ENCODE assay signal across 8 cellular contexts in the genomic region with DNA sequence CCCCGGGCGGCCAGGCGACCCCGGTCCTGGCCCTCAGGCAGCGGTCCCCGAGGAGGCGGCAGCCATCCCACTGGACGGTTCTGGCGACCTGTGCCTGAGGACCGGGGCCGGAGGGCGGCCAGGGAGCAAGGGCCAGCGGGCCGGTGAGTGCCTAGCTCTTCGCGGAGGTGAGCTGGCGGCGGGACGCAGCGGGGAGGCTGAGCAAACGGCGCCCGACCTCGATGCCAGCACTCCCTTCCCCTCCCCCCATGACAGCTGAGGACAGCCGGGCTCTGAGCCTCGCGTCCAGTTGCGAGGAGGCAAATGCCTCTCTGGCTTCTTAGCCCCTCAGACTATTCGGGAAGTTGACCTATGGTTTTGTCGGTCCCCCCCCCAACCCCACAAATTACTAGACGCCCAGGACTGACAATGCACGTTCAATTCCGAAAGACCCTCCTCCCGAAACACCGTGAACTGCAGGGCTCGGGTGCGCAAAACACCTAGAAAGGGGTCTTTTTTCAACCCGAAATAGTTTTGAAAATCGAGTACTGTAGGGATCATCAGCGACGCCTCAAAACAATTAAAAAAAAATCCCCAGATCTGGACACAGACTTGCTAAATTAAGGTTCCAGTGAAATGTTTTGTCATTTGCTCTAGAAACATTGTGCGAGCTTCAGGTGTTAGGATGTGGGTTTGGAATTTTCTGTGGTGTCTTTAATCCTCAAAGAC. TPM values are rescaled to one million over a fixed set of nuclear protein-coding genes. Genes with fewer than 3 reads are reported as not detected.
DNase-seq lines count a peak whose midpoint lies in the region; FAIRE-seq and TF ChIP-seq lines count a peak whose summit lies in the region.

No MANE protein-coding gene starts in this region.

- H3K36me3 ChIP-seq in H7 (replicated peaks; ENCODE audit: control insufficient read depth, insufficient read depth, low read length) (no peaks in the 10 kb centered on the region), SK-N-MC (ENCODE audit: insufficient read depth, low read length) (peaks cover 14% of the 10 kb centered on the region), bronchial epithelial cell (ENCODE audit: control insufficient read depth, insufficient read depth, low read length) (no peaks in the 10 kb centered on the region)

- H3K9me3 ChIP-seq in SK-N-MC (ENCODE audit: low read depth, low read length), result no peaks in the 10 kb centered on the region

- H3K27me3 ChIP-seq in H7 (ENCODE audit: control insufficient read depth, insufficient read depth, low read length) (peaks cover 97% of the 10 kb centered on the region), bronchial epithelial cell (ENCODE audit: control insufficient read depth, insufficient read depth, low read length) (no peaks in the 10 kb centered on the region)

- H3K9ac ChIP-seq in SK-N-MC (ENCODE audit: insufficient read length), result peak overlapping the region; percentile 98

- DNase-seq in NCI-H1417 (lab: John Stamatoyannopoulos, UW) (peak; percentile 85 to 94 (median 92)), NCI-H1417 treated with DMSO at 0.1 percent for 48 hours (lab: John Stamatoyannopoulos, UW) (no peak), H7 (peak; percentile 89), LoVo (ENCODE audit: low spot score) (peak; percentile 80), SK-N-MC (ENCODE audit: low read depth, low spot score) (no peak), bronchial epithelial cell (ENCODE audit: low read depth) (peak; percentile 17), inferior parietal cortex (ENCODE audit: extremely low spot score) (peak; percentile 35)

- TF ChIP-seq CTCF in bronchial epithelial cell (IDR thresholded peaks at IDR 0.05; ENCODE audit: insufficient read depth, low read length, severe bottlenecking), result no peak

- H3K27ac ChIP-seq in SK-N-MC (peak overlapping the region; percentile 97), skin epidermis (peak overlapping the region; percentile 64 to 96 (median 91))

- H3K4me3 ChIP-seq in H7 (ENCODE audit: insufficient read depth, low read depth, low read length) (peak overlapping the region; percentile 48), SK-N-MC (peak overlapping the region; percentile 88), bronchial epithelial cell (ENCODE audit: low read depth, low read length) (peak overlapping the region; percentile 59), skin epidermis (peak overlapping the region; percentile 62 to 94 (median 80))

- FAIRE-seq in bronchial epithelial cell (lab: Jason Lieb, UNC), result no peak

RNA-seq across cellular contexts. Expression of a gene that starts 8.3 kb away (rescaled TPM):
- 0.31 TPM in 1 of 2 replicates, not detected in the other for total RNA-seq in H7 (2014; rRNA removed; shearing (Covaris generic))
- total RNA-seq in bronchial epithelial cell, result 0.79 and 1.0 TPM in 2 replicates

RNA-seq across cellular contexts. Expression of a gene that starts 18.2 kb away (rescaled TPM):
- total RNA-seq in H7 (2014; rRNA removed; shearing (Covaris generic)), result 95.4 and 99.9 TPM in 2 replicates
- total RNA-seq in bronchial epithelial cell, result 44.5 and 52.7 TPM in 2 replicates

Comparison
In these comparisons a context has a peak if more than half of its experiments do, and no peak if none do; other contexts are left out.
1. DNase-seq: peak in NCI-H1417 (3 of 3), H7 (single experiment), LoVo (single experiment), bronchial epithelial cell (single experiment) and inferior parietal cortex (single experiment); none in NCI-H1417 treated with DMSO at 0.1 percent for 48 hours (single experiment) and SK-N-MC (single experiment).
2. Peak in every context shown above with its lines, with median percentiles within 50 percentile points of each other: H3K4me3 ChIP-seq.